In genomic region chr21:43775795-43776430, GRCh38 we compare ENCODE assay signal across 8 cellular contexts. TPM values are rescaled to one million over a fixed set of nuclear protein-coding genes. Genes with fewer than 3 reads are reported as not detected.
DNase-seq lines count a peak whose midpoint lies in the region; ATAC-seq and TF ChIP-seq lines count a peak whose summit lies in the region.

TSS of gene CSTB (minus strand) at chr21:43776308. CDS start at chr21:43776269, 39 bp downstream.

- peak; percentile 44 for ATAC-seq in HG02870 (IDR thresholded peaks at IDR 0.05; ENCODE audit: unreplicated experiment)

- H3K9me3 ChIP-seq in colonic mucosa = no peaks in the 10 kb centered on the region

- peak within 1 kb of the TSS; percentile 90 for H3K27ac ChIP-seq in colonic mucosa

- intact Hi-C loops in colonic mucosa (cut with DNase I) = no loop called here

- H3K36me3 ChIP-seq in colonic mucosa = peaks cover 7% of the 10 kb centered on the region

- peak within 1 kb of the TSS; percentile 85 to 94 for H3K9ac ChIP-seq in colonic mucosa (ENCODE audit: low read depth in 2 of 2, low read length in 2 of 2)

- DNase-seq in NCI-H1436 (lab: John Stamatoyannopoulos, UW) = peak; percentile 73
- DNase-seq in NCI-H1436 treated with DMSO at 0.1 percent for 48 hours (lab: John Stamatoyannopoulos, UW) = no peak
- peak; percentile 92 for DNase-seq in NCI-H2227 (lab: John Stamatoyannopoulos, UW; ENCODE audit: unreplicated experiment)
- peak; percentile 85 for DNase-seq in activated CD4-positive, alpha-beta T cell treated with anti-CD3 and anti-CD28 coated beads for 48 hours
- peak; percentile 90 for DNase-seq in colonic mucosa
- DNase-seq in left kidney (ENCODE audit: low read depth, low spot score) = peak; percentile 92
- peak; percentile 85 to 88 for DNase-seq in stimulated activated CD4-positive, alpha-beta T cell treated with anti-CD3 and anti-CD28 coated beads, Interleukin-2, amount 100 ng/mL, for 24 hours

- no peak for TF ChIP-seq CTCF in colonic mucosa (IDR thresholded peaks at IDR 0.05)

- no peaks in the 10 kb centered on the region for H3K27me3 ChIP-seq in colonic mucosa

- H3K4me3 ChIP-seq in colonic mucosa = peak within 1 kb of the TSS; percentile 86

- peaks cover 10% of the 10 kb centered on the region for H3K4me1 ChIP-seq in colonic mucosa

RNA-seq across cellular contexts. Expression of gene CSTB, which starts in this region (rescaled TPM):
- 10 to 100 TPM; 67.5 to 86.6 TPM for total RNA-seq in colonic mucosa
